In the genomic region with DNA sequence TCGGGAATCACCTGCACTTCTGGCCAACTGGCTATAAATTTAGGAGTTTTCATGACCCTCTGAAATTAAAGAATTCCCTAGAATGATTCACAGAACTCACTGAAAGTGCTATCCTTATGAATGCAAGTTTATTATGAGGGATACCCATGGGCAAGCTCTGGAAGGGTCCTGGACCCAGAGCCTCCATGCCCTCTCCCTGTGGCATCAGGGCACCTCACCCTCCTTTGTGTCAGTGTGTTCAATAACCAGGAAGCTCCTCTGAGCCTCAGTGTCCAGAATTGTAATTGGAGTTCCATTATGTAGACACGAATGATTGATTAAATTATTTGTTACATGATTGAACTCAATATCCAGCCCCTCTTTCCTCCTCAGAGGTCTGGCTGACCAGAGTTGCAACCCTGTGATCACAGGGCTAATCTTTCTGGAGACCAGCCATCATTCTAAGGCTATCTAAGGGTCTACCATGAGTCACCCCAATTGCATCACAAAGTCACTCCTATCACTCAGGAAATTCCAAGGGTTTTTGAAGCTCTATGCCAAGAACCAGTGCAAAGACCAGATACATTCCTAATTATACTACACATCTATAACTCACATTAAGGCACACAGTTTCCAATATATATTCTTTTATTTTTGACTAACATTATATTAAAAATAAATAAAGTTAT, we compare ENCODE assay signal across 10 cellular contexts. TPM values are rescaled to one million over a fixed set of nuclear protein-coding genes. Genes with fewer than 3 reads are reported as not detected.
DNase-seq lines count a peak whose midpoint lies in the region; ATAC-seq and TF ChIP-seq lines count a peak whose summit lies in the region.
"Had no signal": no experiment of that assay in that cellular context is flagged by ENCODE, and none has a peak within 500 bp of the region (broad histone marks: within the 10 kb centered on the region; RNA-seq: fewer than 3 reads in every experiment).

No MANE protein-coding gene starts in this region.

- ATAC-seq in GM18517 (IDR thresholded peaks at IDR 0.05; ENCODE audit: unreplicated experiment), result no peak

- H3K4me1 ChIP-seq in right atrium auricular region, result peaks cover 0 to 20% of the 10 kb centered on the region in 2 donors

- no peak for TF ChIP-seq CTCF in right atrium auricular region (IDR thresholded peaks at IDR 0.05)

- no peaks in the 10 kb centered on the region for H3K27me3 ChIP-seq in right atrium auricular region
- H3K27me3 ChIP-seq: tibial artery had no signal

- no peaks in the 10 kb centered on the region for H3K36me3 ChIP-seq in right atrium auricular region
- H3K36me3 ChIP-seq: tibial artery had no signal

- H3K4me3 ChIP-seq in right atrium auricular region, result no peak overlapping the region
- no peak overlapping the region for H3K4me3 ChIP-seq in skeletal muscle cell (ENCODE audit: low read depth, low read length)
- H3K4me3 ChIP-seq: tibial artery had no signal

- no peaks in the 10 kb centered on the region for H3K9me3 ChIP-seq in right atrium auricular region
- H3K9me3 ChIP-seq: tibial artery had no signal

- peak overlapping the region; percentile 18 to 21 for H3K27ac ChIP-seq in right atrium auricular region
- H3K27ac ChIP-seq: tibial artery had no signal

- peak; percentile 81 for DNase-seq in HCEC 1CT
- peak; percentile 59 for DNase-seq in amniotic stem cell (lab: John Stamatoyannopoulos, UW)
- no peak for DNase-seq in right atrium auricular region (ENCODE audit: low spot score)
- DNase-seq in skeletal muscle cell (ENCODE audit: low read depth), result peak; percentile 41
- no peak for DNase-seq in stimulated activated CD8-positive, alpha-beta memory T cell treated with anti-CD3 and anti-CD28 coated beads, Interleukin-4, amount 100 ng/mL, for 48 hours
- DNase-seq in NCI-H2171 treated with DMSO at 0.1 percent for 48 hours (lab: John Stamatoyannopoulos, UW), result no peak
- no peak for DNase-seq in NCI-H2029 treated with DMSO at 0.1 percent for 48 hours (lab: John Stamatoyannopoulos, UW)
- DNase-seq: NCI-H1048, tibial artery had no signal

RNA-seq across cellular contexts. Expression of a gene that starts 8.9 kb away (rescaled TPM):
- 10 to 100 TPM; 39.4 to 54.0 TPM for total RNA-seq in right atrium auricular region

Comparison
In these comparisons a context has a peak if more than half of its experiments do, and no peak if none do; other contexts are left out.
1. DNase-seq: peak in HCEC 1CT (single experiment), amniotic stem cell (single experiment) and skeletal muscle cell (single experiment); none in right atrium auricular region (single experiment), stimulated activated CD8-positive, alpha-beta memory T cell treated with anti-CD3 and anti-CD28 coated beads, Interleukin-4, amount 100 ng/mL, for 48 hours (single experiment), NCI-H2171 treated with DMSO at 0.1 percent for 48 hours (single experiment) and NCI-H2029 treated with DMSO at 0.1 percent for 48 hours (single experiment).